In the genomic region with DNA sequence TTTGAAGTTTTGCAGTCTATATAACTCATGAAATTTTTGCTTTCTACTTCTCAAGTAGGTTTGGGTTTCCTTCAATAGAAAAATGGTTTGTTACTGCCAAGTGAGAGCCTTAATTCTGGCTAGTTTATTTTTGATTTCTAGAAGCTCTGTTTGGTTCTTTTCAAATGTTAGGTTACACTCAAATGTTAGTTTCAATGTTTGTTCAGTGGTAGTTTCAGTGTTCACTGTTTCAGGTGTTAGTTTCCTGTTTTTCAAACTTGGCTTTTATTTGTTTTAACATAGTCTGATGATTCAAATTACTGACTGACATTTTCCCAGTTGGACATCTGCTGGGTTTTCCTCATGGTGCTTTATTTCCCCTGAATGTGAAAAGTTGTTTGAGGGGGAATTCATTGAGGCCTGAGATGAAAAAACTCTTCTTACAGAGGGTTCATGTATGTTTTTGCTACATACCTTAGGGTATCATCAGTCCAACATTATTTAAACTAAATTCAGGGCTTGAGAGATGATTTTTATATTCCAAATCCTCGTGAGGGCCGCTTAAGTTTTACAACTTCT, we compare ENCODE assay signal across 15 cellular contexts.
A peak's percentile ranks its signal among the peaks of the same experiment; 100 is the strongest.
DNase-seq lines count a peak whose midpoint lies in the region; ATAC-seq and TF ChIP-seq lines count a peak whose summit lies in the region.
"Had no signal": no experiment of that assay in that cellular context is flagged by ENCODE, and none has a peak within 500 bp of the region (broad histone marks: within the 10 kb centered on the region; RNA-seq: fewer than 3 reads in every experiment).

No MANE protein-coding gene starts in this region.

- H3K9me3 ChIP-seq in T-helper 17 cell (ENCODE audit: control insufficient read depth, low read length, poor library complexity, severe bottlenecking) (no peaks in the 10 kb centered on the region), heart left ventricle (peaks cover 0 to 15% (median 9%) of the 10 kb centered on the region in 12 donors), uterus (no peaks in the 10 kb centered on the region)

- no peak for TF ChIP-seq CTCF in heart left ventricle (IDR thresholded peaks at IDR 0.05)
- TF ChIP-seq CTCF in uterus (IDR thresholded peaks at IDR 0.05): no peak

- H3K36me3 ChIP-seq in heart left ventricle: no peaks in the 10 kb centered on the region
- H3K36me3 ChIP-seq in uterus: no peaks in the 10 kb centered on the region
- H3K36me3 ChIP-seq: left lung had no signal

- WGBS in heart left ventricle, 4 donors: 94 to 100% (median 96%) methylated on average over 2 of the region's 2 CpGs

- H3K4me3 Mint-ChIP-seq in activated naive CD4-positive, alpha-beta T cell treated with anti-CD3 and anti-CD28 coated beads for 36 hours: no peak overlapping the region
- no peak overlapping the region for H3K4me3 Mint-ChIP-seq in T-helper 17 cell
- peak overlapping the region; percentile 29 to 51 for H3K4me3 Mint-ChIP-seq in effector memory CD8-positive, alpha-beta T cell
- peak overlapping the region; percentile 21 for H3K4me3 Mint-ChIP-seq in stimulated activated naive CD8-positive, alpha-beta T cell treated with anti-CD3 and anti-CD28 coated beads, Interleukin-15, Interleukin-2, amounts not matched to agents 100 ng/mL and 50 ng/mL, for 24 hours

- no peak for ATAC-seq in T-helper 17 cell
- ATAC-seq in effector memory CD8-positive, alpha-beta T cell (replicated peaks): no peak
- no peak for ATAC-seq in heart left ventricle
- ATAC-seq: left lung, Right ventricle myocardium inferior had no signal

- H3K27me3 Mint-ChIP-seq in activated naive CD4-positive, alpha-beta T cell treated with anti-CD3 and anti-CD28 coated beads for 36 hours (ENCODE audit: low read depth): no peaks in the 10 kb centered on the region
- no peaks in the 10 kb centered on the region for H3K27me3 Mint-ChIP-seq in T-helper 17 cell
- H3K27me3 Mint-ChIP-seq in effector memory CD8-positive, alpha-beta T cell: no peaks in the 10 kb centered on the region
- no peaks in the 10 kb centered on the region for H3K27me3 Mint-ChIP-seq in stimulated activated naive CD8-positive, alpha-beta T cell treated with anti-CD3 and anti-CD28 coated beads, Interleukin-15, Interleukin-2, amounts not matched to agents 100 ng/mL and 50 ng/mL, for 24 hours

- H3K4me3 ChIP-seq in heart left ventricle (no peak overlapping the region), uterus (no peak overlapping the region)
- H3K4me3 ChIP-seq: left lung had no signal

- intact Hi-C loops in activated naive CD4-positive, alpha-beta T cell treated with anti-CD3 and anti-CD28 coated beads for 36 hours (cut with micrococcal nuclease): loop anchor here (1.0 to 10.0 kb wide), 5 partner anchors 13 to 702 kb away; no protein-coding TSS in a partner anchor
- intact Hi-C loops in heart left ventricle (cut with DNase I): loop anchor here in 3 of 10 donors (5.0 kb wide), 2 partner anchors 33 to 188 kb away; a partner anchor contains a TSS
- intact Hi-C loops in uterus (cut with DNase I; ENCODE audit: low total_unique reads): no loop called here

- H3K27ac ChIP-seq in heart left ventricle (no peak overlapping the region), uterus (no peak overlapping the region)
- H3K27ac ChIP-seq: left lung had no signal

- DNase-seq in activated naive CD4-positive, alpha-beta T cell treated with anti-CD3 and anti-CD28 coated beads for 36 hours: no peak
- no peak for DNase-seq in activated naive CD4-positive, alpha-beta T cell treated with Interleukin-2 at 50 U/mL for 16 hours
- no peak for DNase-seq in T-helper 17 cell
- DNase-seq in effector memory CD8-positive, alpha-beta T cell: no peak
- DNase-seq in heart left ventricle: no peak
- no peak for DNase-seq in uterus
- DNase-seq in OCI-M1 (lab: John Stamatoyannopoulos, UW): no peak
- DNase-seq: activated CD4-positive, alpha-beta T cell treated with anti-CD3 and anti-CD28 coated beads for 48 hours; effector memory CD4-positive, alpha-beta T cell; KBM-7; left lung; NCI-H1105 treated with DMSO at 0.1 percent for 48 hours; stimulated activated CD4-positive, alpha-beta T cell treated with anti-CD3 and anti-CD28 coated beads, Interleukin-12 subunit alpha, Interleukin-12 subunit beta, amount 100 ng/mL, for 4 hours had no signal

- H3K4me1 ChIP-seq in heart left ventricle (peaks cover 7 to 86% (median 51%) of the 10 kb centered on the region in 12 donors), uterus (peaks cover 0 to 7% of the 10 kb centered on the region in 2 donors)

- peak overlapping the region; percentile 82 for H3K27ac Mint-ChIP-seq in activated naive CD4-positive, alpha-beta T cell treated with anti-CD3 and anti-CD28 coated beads for 36 hours
- H3K27ac Mint-ChIP-seq in T-helper 17 cell: peak overlapping the region; percentile 60
- peak overlapping the region; percentile 57 to 68 for H3K27ac Mint-ChIP-seq in effector memory CD8-positive, alpha-beta T cell
- peak overlapping the region; percentile 82 for H3K27ac Mint-ChIP-seq in stimulated activated naive CD8-positive, alpha-beta T cell treated with anti-CD3 and anti-CD28 coated beads, Interleukin-15, Interleukin-2, amounts not matched to agents 100 ng/mL and 50 ng/mL, for 24 hours

- H3K4me1 Mint-ChIP-seq in activated naive CD4-positive, alpha-beta T cell treated with anti-CD3 and anti-CD28 coated beads for 36 hours (ENCODE audit: low read depth): peaks cover 91% of the 10 kb centered on the region
- peaks cover 62% of the 10 kb centered on the region for H3K4me1 Mint-ChIP-seq in T-helper 17 cell
- H3K4me1 Mint-ChIP-seq in effector memory CD8-positive, alpha-beta T cell (ENCODE audit: low read depth in 2 of 2): peaks cover 58 to 83% of the 10 kb centered on the region in 2 donors
- H3K4me1 Mint-ChIP-seq in stimulated activated naive CD8-positive, alpha-beta T cell treated with anti-CD3 and anti-CD28 coated beads, Interleukin-15, Interleukin-2, amounts not matched to agents 100 ng/mL and 50 ng/mL, for 24 hours (ENCODE audit: low read depth): peaks cover 97% of the 10 kb centered on the region

- CTCF ChIA-PET in activated naive CD4-positive, alpha-beta T cell treated with anti-CD3 and anti-CD28 coated beads for 36 hours (lab: Charles Lee): interaction anchor here (0.6 to 1.6 kb wide), 6 partner anchors 13 to 47 kb away, joined by 3 to 4 read pairs (median 4); no protein-coding TSS in a partner anchor

- H3K27me3 ChIP-seq in heart left ventricle: no peaks in the 10 kb centered on the region
- H3K27me3 ChIP-seq in uterus: no peaks in the 10 kb centered on the region
- H3K27me3 ChIP-seq: left lung had no signal

- peaks cover 7% of the 10 kb centered on the region for H3K36me3 Mint-ChIP-seq in activated naive CD4-positive, alpha-beta T cell treated with anti-CD3 and anti-CD28 coated beads for 36 hours (ENCODE audit: low read depth)
- H3K36me3 Mint-ChIP-seq in T-helper 17 cell (ENCODE audit: low read depth): no peaks in the 10 kb centered on the region
- H3K36me3 Mint-ChIP-seq in effector memory CD8-positive, alpha-beta T cell (ENCODE audit: insufficient read depth): peaks cover 7% of the 10 kb centered on the region
- peaks cover 26% of the 10 kb centered on the region for H3K36me3 Mint-ChIP-seq in stimulated activated naive CD8-positive, alpha-beta T cell treated with anti-CD3 and anti-CD28 coated beads, Interleukin-15, Interleukin-2, amounts not matched to agents 100 ng/mL and 50 ng/mL, for 24 hours (ENCODE audit: low read depth)

- TF ChIP-seq POLR2A in heart left ventricle (IDR thresholded peaks at IDR 0.05): no peak
- no peak for TF ChIP-seq POLR2A in uterus (IDR thresholded peaks at IDR 0.05)

- H3K9me3 Mint-ChIP-seq in activated naive CD4-positive, alpha-beta T cell treated with anti-CD3 and anti-CD28 coated beads for 36 hours: peaks cover 6% of the 10 kb centered on the region
- H3K9me3 Mint-ChIP-seq in effector memory CD8-positive, alpha-beta T cell: no peaks in the 10 kb centered on the region
- no peaks in the 10 kb centered on the region for H3K9me3 Mint-ChIP-seq in stimulated activated naive CD8-positive, alpha-beta T cell treated with anti-CD3 and anti-CD28 coated beads, Interleukin-15, Interleukin-2, amounts not matched to agents 100 ng/mL and 50 ng/mL, for 24 hours

Comparison
In these comparisons a context has a peak if more than half of its experiments do, and no peak if none do; other contexts are left out.
1. H3K4me3 Mint-ChIP-seq: peak in effector memory CD8-positive, alpha-beta T cell (2 of 2) and stimulated activated naive CD8-positive, alpha-beta T cell treated with anti-CD3 and anti-CD28 coated beads, Interleukin-15, Interleukin-2, amounts not matched to agents 100 ng/mL and 50 ng/mL, for 24 hours (single experiment); none in activated naive CD4-positive, alpha-beta T cell treated with anti-CD3 and anti-CD28 coated beads for 36 hours (single experiment) and T-helper 17 cell (single experiment).
2. Peak in every context shown above with its lines, with median percentiles within 50 percentile points of each other: H3K27ac Mint-ChIP-seq.